Comparison of ENCODE assay signal across 17 cellular contexts in genomic region chr1:212106286-212106792, GRCh38.
A peak's percentile ranks its signal among the peaks of the same experiment; 100 is the strongest.
DNase-seq lines count a peak whose midpoint lies in the region; ATAC-seq and TF ChIP-seq lines count a peak whose summit lies in the region.
"Had no signal": no experiment of that assay in that cellular context is flagged by ENCODE, and none has a peak within 500 bp of the region (broad histone marks: within the 10 kb centered on the region; RNA-seq: fewer than 3 reads in every experiment).

No MANE protein-coding gene starts in this region.

- no peak for TF ChIP-seq CTCF in choroid plexus epithelial cell (conservative IDR thresholded peaks at IDR 0.05; ENCODE audit: low read depth, low read length)

- H3K27me3 ChIP-seq in HUES48 (ENCODE audit: control insufficient read depth, insufficient read depth, low read length) = no peaks in the 10 kb centered on the region
- H3K27me3 ChIP-seq in iPS-15b (ENCODE audit: control insufficient read depth, insufficient read depth, low read length) = no peaks in the 10 kb centered on the region
- H3K27me3 ChIP-seq: BE2C had no signal

- DNase-seq in NCI-H1105 treated with DMSO at 0.1 percent for 48 hours (lab: John Stamatoyannopoulos, UW) (peak; percentile 13), NCI-H1105 (lab: John Stamatoyannopoulos, UW) (no peak), choroid plexus epithelial cell (ENCODE audit: low read depth) (peak; percentile 41), GM19238 (ENCODE audit: insufficient read length, low spot score) (no peak)
- DNase-seq: BE2C; CD4-positive, alpha-beta memory T cell; DMS79; Karpas-422; NCI-H1930; NCI-H2227 treated with DMSO at 0.1 percent for 48 hours; NCI-H526 had no signal

- peaks cover 40% of the 10 kb centered on the region for H3K4me1 ChIP-seq in HUES48 (ENCODE audit: control insufficient read depth, insufficient read depth, low read length)
- peaks cover 18% of the 10 kb centered on the region for H3K4me1 ChIP-seq in iPS-15b (ENCODE audit: control insufficient read depth, insufficient read depth, low read length)

- H3K36me3 ChIP-seq in HUES48 (ENCODE audit: control insufficient read depth, insufficient read depth, low read length) (peaks cover 30% of the 10 kb centered on the region), iPS-15b (ENCODE audit: control insufficient read depth, insufficient read depth, low read length) (no peaks in the 10 kb centered on the region)

- peak overlapping the region; percentile 16 for H3K27ac ChIP-seq in HUES48 (ENCODE audit: low read depth, low read length)
- H3K27ac ChIP-seq: 22Rv1, RWPE1 had no signal

- H3K4me3 ChIP-seq in HUES48 (ENCODE audit: low read depth, low read length) = no peak overlapping the region
- H3K4me3 ChIP-seq in choroid plexus epithelial cell (ENCODE audit: low read depth, low read length) = no peak overlapping the region
- H3K4me3 ChIP-seq in iPS-15b (ENCODE audit: low read depth, low read length) = no peak overlapping the region

- no peak for ATAC-seq in HG02678 (IDR thresholded peaks at IDR 0.05; ENCODE audit: unreplicated experiment)
- ATAC-seq in HG03175 (IDR thresholded peaks at IDR 0.05; ENCODE audit: unreplicated experiment) = no peak

- H3K9ac ChIP-seq in HUES48 (ENCODE audit: low read depth, low read length) (no peak overlapping the region), iPS-15b (ENCODE audit: low read depth, low read length) (peak overlapping the region; percentile 48)

- H3K9me3 ChIP-seq in HUES48 (ENCODE audit: control insufficient read depth, insufficient read depth, low read length) (no peaks in the 10 kb centered on the region), iPS-15b (ENCODE audit: control insufficient read depth, insufficient read depth, low read length) (no peaks in the 10 kb centered on the region)
- H3K9me3 ChIP-seq: BE2C had no signal

Comparison
In these comparisons a context has a peak if more than half of its experiments do, and no peak if none do; other contexts are left out.
1. DNase-seq: peak in NCI-H1105 treated with DMSO at 0.1 percent for 48 hours (single experiment) and choroid plexus epithelial cell (single experiment); none in NCI-H1105 (single experiment) and GM19238 (single experiment).